ENCODE assay signal across 8 cellular contexts in the genomic region with DNA sequence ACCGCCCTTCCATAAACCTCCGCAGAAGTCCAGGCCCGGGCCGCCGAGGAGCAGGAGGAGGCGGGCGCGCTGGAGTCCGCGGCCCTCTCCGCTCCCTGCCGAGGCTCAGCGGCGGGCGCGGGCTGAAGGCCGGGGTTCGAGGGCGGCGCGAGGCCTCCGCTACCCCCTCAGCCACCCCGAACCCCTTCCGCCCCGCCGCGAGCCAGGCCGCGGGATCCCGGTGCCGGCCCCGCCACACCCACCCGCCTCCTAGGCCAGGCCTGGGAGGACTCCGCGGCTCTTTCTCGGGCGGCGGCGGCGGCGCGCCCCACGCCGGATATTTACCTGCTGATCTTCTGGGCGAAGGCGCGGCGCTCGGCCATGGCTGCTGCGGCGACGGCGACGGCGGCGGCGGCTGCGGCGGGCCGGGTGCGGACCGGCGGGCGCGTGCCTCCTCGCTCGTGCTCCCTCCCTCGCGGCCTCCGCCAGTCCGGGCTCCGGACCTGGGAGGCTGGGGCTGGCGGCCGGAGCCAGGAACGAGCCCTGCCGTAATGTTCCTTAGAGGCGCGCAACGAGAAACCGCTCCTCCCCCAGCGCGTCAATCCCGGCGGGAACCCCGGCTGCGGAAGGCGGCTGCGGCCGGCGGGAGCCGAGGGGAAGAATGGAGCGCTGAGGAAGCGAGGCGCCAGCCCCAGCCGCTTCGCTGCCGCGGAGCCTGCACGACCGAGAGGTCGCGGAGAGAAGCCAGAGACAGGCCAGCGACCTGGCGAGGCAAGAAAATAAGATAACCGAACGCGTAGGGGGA. TPM values are rescaled to one million over a fixed set of nuclear protein-coding genes. Genes with fewer than 3 reads are reported as not detected.
DNase-seq lines count a peak whose midpoint lies in the region; ATAC-seq, FAIRE-seq and TF ChIP-seq lines count a peak whose summit lies in the region.

A gene with protein sequence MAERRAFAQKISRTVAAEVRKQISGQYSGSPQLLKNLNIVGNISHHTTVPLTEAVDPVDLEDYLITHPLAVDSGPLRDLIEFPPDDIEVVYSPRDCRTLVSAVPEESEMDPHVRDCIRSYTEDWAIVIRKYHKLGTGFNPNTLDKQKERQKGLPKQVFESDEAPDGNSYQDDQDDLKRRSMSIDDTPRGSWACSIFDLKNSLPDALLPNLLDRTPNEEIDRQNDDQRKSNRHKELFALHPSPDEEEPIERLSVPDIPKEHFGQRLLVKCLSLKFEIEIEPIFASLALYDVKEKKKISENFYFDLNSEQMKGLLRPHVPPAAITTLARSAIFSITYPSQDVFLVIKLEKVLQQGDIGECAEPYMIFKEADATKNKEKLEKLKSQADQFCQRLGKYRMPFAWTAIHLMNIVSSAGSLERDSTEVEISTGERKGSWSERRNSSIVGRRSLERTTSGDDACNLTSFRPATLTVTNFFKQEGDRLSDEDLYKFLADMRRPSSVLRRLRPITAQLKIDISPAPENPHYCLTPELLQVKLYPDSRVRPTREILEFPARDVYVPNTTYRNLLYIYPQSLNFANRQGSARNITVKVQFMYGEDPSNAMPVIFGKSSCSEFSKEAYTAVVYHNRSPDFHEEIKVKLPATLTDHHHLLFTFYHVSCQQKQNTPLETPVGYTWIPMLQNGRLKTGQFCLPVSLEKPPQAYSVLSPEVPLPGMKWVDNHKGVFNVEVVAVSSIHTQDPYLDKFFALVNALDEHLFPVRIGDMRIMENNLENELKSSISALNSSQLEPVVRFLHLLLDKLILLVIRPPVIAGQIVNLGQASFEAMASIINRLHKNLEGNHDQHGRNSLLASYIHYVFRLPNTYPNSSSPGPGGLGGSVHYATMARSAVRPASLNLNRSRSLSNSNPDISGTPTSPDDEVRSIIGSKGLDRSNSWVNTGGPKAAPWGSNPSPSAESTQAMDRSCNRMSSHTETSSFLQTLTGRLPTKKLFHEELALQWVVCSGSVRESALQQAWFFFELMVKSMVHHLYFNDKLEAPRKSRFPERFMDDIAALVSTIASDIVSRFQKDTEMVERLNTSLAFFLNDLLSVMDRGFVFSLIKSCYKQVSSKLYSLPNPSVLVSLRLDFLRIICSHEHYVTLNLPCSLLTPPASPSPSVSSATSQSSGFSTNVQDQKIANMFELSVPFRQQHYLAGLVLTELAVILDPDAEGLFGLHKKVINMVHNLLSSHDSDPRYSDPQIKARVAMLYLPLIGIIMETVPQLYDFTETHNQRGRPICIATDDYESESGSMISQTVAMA (N-terminal part only) (minus strand): TSS at position 484 of the 784 bp plus-strand sequence. CDS start 122 bp downstream, at position 362.

- dilution Hi-C loops in keratinocyte (cut with MboI; ENCODE audit: extremely low pct_ligation_motif_present, low sequenced_read_pairs), result no loop called here

- no peaks in the 10 kb centered on the region for H3K9me3 ChIP-seq in keratinocyte (ENCODE audit: control insufficient read depth, low read depth, low read length)

- peak within 1 kb of the TSS; percentile 78 for H3K4me3 ChIP-seq in choroid plexus epithelial cell (ENCODE audit: low read depth, low read length)
- H3K4me3 ChIP-seq in keratinocyte (ENCODE audit: control insufficient read depth in 2 of 3, extremely low read depth in 1 of 3, insufficient read depth in 2 of 3, low read depth in 1 of 3, low read length in 3 of 3), result peak within 1 kb of the TSS; percentile 73 to 98 (median 84)

- peak within 1 kb of the TSS; percentile 88 for H3K4me2 ChIP-seq in keratinocyte (ENCODE audit: control insufficient read depth, extremely low read depth, insufficient read depth, low read depth, low read length)

- peak within 1 kb of the TSS; percentile 83 for H3K9ac ChIP-seq in keratinocyte (ENCODE audit: control insufficient read depth, extremely low read depth, insufficient read depth, low read length)

- H3K27me3 ChIP-seq in keratinocyte (ENCODE audit: control insufficient read depth, extremely low read depth, insufficient read depth, low read length), result no peaks in the 10 kb centered on the region

- H2AFZ ChIP-seq in keratinocyte (ENCODE audit: control insufficient read depth, low read length), result peak within 1 kb of the TSS; percentile 90

- H3K79me2 ChIP-seq in keratinocyte (ENCODE audit: control insufficient read depth, insufficient read depth, low read length), result peaks cover 41% of the 10 kb centered on the region

- no peak for FAIRE-seq in keratinocyte (lab: Jason Lieb, UNC)

- peaks cover 4% of the 10 kb centered on the region for H3K9me1 ChIP-seq in keratinocyte (ENCODE audit: control insufficient read depth, extremely low read depth, insufficient read depth, low read length)

- peaks cover 0 to 3% of the 10 kb centered on the region in 2 experiments for H3K36me3 ChIP-seq in keratinocyte (ENCODE audit: control insufficient read depth in 2 of 2, extremely low read depth in 1 of 2, insufficient read depth in 2 of 2, low read length in 2 of 2)

- H3K27ac ChIP-seq in keratinocyte (ENCODE audit: control insufficient read depth, insufficient read depth, low read length), result peak within 1 kb of the TSS; percentile 77

- peaks cover 46% of the 10 kb centered on the region for H3K4me1 ChIP-seq in keratinocyte (ENCODE audit: control insufficient read depth, extremely low read depth, insufficient read depth, low read length)

- peak; percentile 81 for ATAC-seq in GM18867 (IDR thresholded peaks at IDR 0.05; ENCODE audit: unreplicated experiment)
- peak; percentile 49 for ATAC-seq in HG03060 (IDR thresholded peaks at IDR 0.05; ENCODE audit: low read depth, unreplicated experiment)

- peak; percentile 87 for DNase-seq in AG08396 (ENCODE audit: low spot score)
- peak; percentile 81 for DNase-seq in NCI-H2196 (lab: John Stamatoyannopoulos, UW; ENCODE audit: unreplicated experiment)
- peak; percentile 37 for DNase-seq in activated CD4-positive, alpha-beta T cell treated with anti-CD3 and anti-CD28 coated beads for 1 hour
- peak; percentile 85 for DNase-seq in choroid plexus epithelial cell (ENCODE audit: low read depth)
- DNase-seq in keratinocyte (ENCODE audit: low read depth, low spot score), result no peak
- DNase-seq in stimulated activated CD4-positive, alpha-beta T cell treated with anti-CD3 and anti-CD28 coated beads, Interleukin-12 subunit alpha, Interleukin-12 subunit beta, amount 100 ng/mL, for 4 hours, result peak; percentile 42

- H4K20me1 ChIP-seq in keratinocyte (ENCODE audit: control insufficient read depth, extremely low read depth, insufficient read depth, low read length), result no peaks in the 10 kb centered on the region

- TF ChIP-seq CTCF in choroid plexus epithelial cell (conservative IDR thresholded peaks at IDR 0.05; ENCODE audit: low read depth, low read length), result no peak
- no peak for TF ChIP-seq CTCF in keratinocyte (optimal IDR thresholded peaks at IDR 0.05 in 1 of 3, IDR thresholded peaks at IDR 0.05 in 1 of 3, conservative IDR thresholded peaks at IDR 0.05 in 1 of 3; ENCODE audit: extremely low read depth in 1 of 3, insufficient read depth in 2 of 3, low read length in 3 of 3)

RNA-seq across cellular contexts. Expression of the gene that starts here (rescaled TPM):
- 31.2 to 66.9 TPM (median 64.1 TPM) in 3 replicates for polyA plus RNA-seq in keratinocyte
- 48.7 TPM for polyA plus RNA-seq in keratinocyte (2011; ENCODE audit: low read depth)
- 20.5 and 31.0 TPM in 2 replicates for polyA plus RNA-seq in keratinocyte (2011; cell fraction: cytosol; rRNA removed)
- 59.3 and 61.8 TPM in 2 replicates for polyA plus RNA-seq in keratinocyte (2011; cell fraction: nucleus; rRNA removed)
- polyA plus RNA-seq in keratinocyte (2012; ENCODE audit: low replicate concordance), result 14.7 and 116 TPM in 2 replicates
- 56.8 to 165 TPM (median 133 TPM) in 3 replicates for polyA minus RNA-seq in keratinocyte
- polyA minus RNA-seq in keratinocyte (2011; cell fraction: cytosol; rRNA and poly(A)+ RNA removed), result 86.1 TPM
- 187 and 380 TPM in 2 replicates for polyA minus RNA-seq in keratinocyte (2011; cell fraction: nucleus; rRNA and poly(A)+ RNA removed)
